ENCODE assay signal across 22 cellular contexts in the genomic region with DNA sequence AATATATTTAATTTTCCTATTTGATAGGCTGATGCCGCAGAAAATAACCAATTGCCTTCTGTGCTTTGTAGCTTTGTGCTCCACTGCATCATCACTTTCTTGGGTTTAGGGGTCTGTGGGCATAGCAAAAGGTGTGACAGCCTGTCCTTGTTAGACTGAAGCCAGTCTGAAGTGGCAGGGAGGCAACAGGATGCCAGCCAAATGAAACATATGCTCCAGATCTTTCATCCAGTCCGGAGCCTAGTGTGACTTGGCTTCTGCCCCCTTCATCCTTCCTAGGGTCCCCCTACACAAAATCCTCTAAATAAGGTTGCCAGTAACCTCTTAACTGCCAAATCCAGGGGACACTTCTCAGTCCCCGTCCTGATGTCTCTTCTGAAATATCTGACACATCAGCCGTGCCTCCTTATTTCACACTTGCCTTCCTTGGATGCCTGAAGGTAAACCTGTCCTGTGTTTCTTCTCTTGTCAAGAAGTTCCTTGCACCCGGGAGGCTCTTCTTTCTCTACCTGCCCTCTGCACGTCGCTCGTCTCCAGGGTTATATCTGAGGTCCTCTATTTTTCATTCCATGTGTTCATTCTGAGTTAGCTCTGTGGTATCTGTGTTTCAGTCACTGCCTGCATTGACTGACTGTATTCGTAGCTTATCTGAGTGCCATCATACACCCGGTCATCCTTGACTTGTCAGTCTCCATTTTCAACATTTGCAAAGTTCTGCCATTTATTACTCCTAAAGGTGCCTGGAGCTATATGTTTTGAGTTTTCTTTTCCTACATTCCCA. TPM values are rescaled to one million over a fixed set of nuclear protein-coding genes. Genes with fewer than 3 reads are reported as not detected.
DNase-seq lines count a peak whose midpoint lies in the region; ATAC-seq, FAIRE-seq and TF ChIP-seq lines count a peak whose summit lies in the region.
"Had no signal": no experiment of that assay in that cellular context is flagged by ENCODE, and none has a peak within 500 bp of the region (broad histone marks: within the 10 kb centered on the region; RNA-seq: fewer than 3 reads in every experiment).

No MANE protein-coding gene starts in this region.

- no peaks in the 10 kb centered on the region for H3K27me3 Mint-ChIP-seq in astrocyte (ENCODE audit: low read depth, unreplicated experiment)
- peaks cover 5% of the 10 kb centered on the region for H3K27me3 Mint-ChIP-seq in activated naive CD4-positive, alpha-beta T cell treated with anti-CD3 and anti-CD28 coated beads, Interleukin-2, amount 10 ng/mL, durations not matched to agents 7 days and 5 days
- H3K27me3 Mint-ChIP-seq: CD8-positive, alpha-beta memory T cell had no signal

- peaks cover 0 to 78% of the 10 kb centered on the region in 2 experiments for H3K4me1 ChIP-seq in SK-N-SH (ENCODE audit: control insufficient read depth in 1 of 2, insufficient read depth in 2 of 2, low read depth in 1 of 2, low read length in 1 of 2)
- peaks cover 36% of the 10 kb centered on the region for H3K4me1 ChIP-seq in astrocyte (ENCODE audit: insufficient read depth, low read length)
- peaks cover 8% of the 10 kb centered on the region for H3K4me1 ChIP-seq in mesenchymal stem cell (ENCODE audit: control insufficient read depth, insufficient read depth, low read depth, low read length)
- H3K4me1 ChIP-seq: Peyer's patch had no signal

- H4K20me1 ChIP-seq in SK-N-SH (ENCODE audit: insufficient read depth) = peaks cover 91% of the 10 kb centered on the region
- H4K20me1 ChIP-seq in astrocyte (ENCODE audit: insufficient read depth, low read length) = peaks cover 55% of the 10 kb centered on the region
- H4K20me1 ChIP-seq: BLaER1 had no signal

- no peak overlapping the region for H2BK15ac ChIP-seq in mesenchymal stem cell (ENCODE audit: low read depth, poor library complexity, severe bottlenecking)

- H3K79me2 ChIP-seq in SK-N-SH (ENCODE audit: insufficient read depth) (peaks cover 99% of the 10 kb centered on the region), astrocyte (ENCODE audit: insufficient read depth, low read length) (peaks cover 96% of the 10 kb centered on the region)

- H3K36me3 ChIP-seq in SK-N-SH (replicated peaks in 1 of 2; ENCODE audit: control insufficient read depth in 1 of 2, insufficient read depth in 2 of 2, low read length in 1 of 2) (peaks cover 42 to 74% of the 10 kb centered on the region in 2 experiments), astrocyte (ENCODE audit: insufficient read depth, low read length) (peaks cover 50% of the 10 kb centered on the region), mesenchymal stem cell (ENCODE audit: control insufficient read depth in 1 of 2, insufficient read depth in 2 of 2, low read depth in 1 of 2, low read length in 2 of 2) (peaks cover 7 to 87% of the 10 kb centered on the region in 2 experiments)
- H3K36me3 ChIP-seq: BLaER1, Peyer's patch had no signal

- H3K36me3 Mint-ChIP-seq in astrocyte (ENCODE audit: low read depth, unreplicated experiment) = peaks cover 15% of the 10 kb centered on the region
- no peaks in the 10 kb centered on the region for H3K36me3 Mint-ChIP-seq in activated naive CD4-positive, alpha-beta T cell treated with anti-CD3 and anti-CD28 coated beads, Interleukin-2, amount 10 ng/mL, durations not matched to agents 7 days and 5 days
- H3K36me3 Mint-ChIP-seq: CD8-positive, alpha-beta memory T cell had no signal

- CTCF ChIA-PET in SK-N-SH (lab: Yijun Ruan, JAX) = no interaction called here
- CTCF ChIA-PET in activated naive CD4-positive, alpha-beta T cell treated with anti-CD3 and anti-CD28 coated beads, Interleukin-2, amount 10 ng/mL, durations not matched to agents 7 days and 5 days (lab: Charles Lee) = no interaction called here

- no peaks in the 10 kb centered on the region for H3K79me1 ChIP-seq in mesenchymal stem cell (replicated peaks; ENCODE audit: low read length, poor library complexity, severe bottlenecking)

- POLR2A ChIA-PET in SK-N-SH (lab: Yijun Ruan, JAX) = no interaction called here

- H3K9me3 ChIP-seq in SK-N-SH = no peaks in the 10 kb centered on the region
- no peaks in the 10 kb centered on the region for H3K9me3 ChIP-seq in astrocyte (ENCODE audit: insufficient read depth, low read depth, low read length)
- no peaks in the 10 kb centered on the region for H3K9me3 ChIP-seq in mesenchymal stem cell (ENCODE audit: control insufficient read depth, low read length)
- H3K9me3 ChIP-seq: BLaER1, Peyer's patch had no signal

- no peak for TF ChIP-seq CTCF in SK-N-SH (IDR thresholded peaks at IDR 0.05)
- TF ChIP-seq CTCF in astrocyte (IDR thresholded peaks at IDR 0.05; ENCODE audit: insufficient read depth, low read depth, low read length) = no peak

- peaks cover 58% of the 10 kb centered on the region for H3K4me1 Mint-ChIP-seq in astrocyte (ENCODE audit: low read depth, unreplicated experiment)
- no peaks in the 10 kb centered on the region for H3K4me1 Mint-ChIP-seq in activated naive CD4-positive, alpha-beta T cell treated with anti-CD3 and anti-CD28 coated beads, Interleukin-2, amount 10 ng/mL, durations not matched to agents 7 days and 5 days
- H3K4me1 Mint-ChIP-seq: CD8-positive, alpha-beta memory T cell had no signal

- no peak for FAIRE-seq in astrocyte (lab: Jason Lieb, UNC)
- FAIRE-seq: GM12891, GM18507 had no signal

- H2AFZ ChIP-seq in SK-N-SH (ENCODE audit: low read depth) = no peak overlapping the region
- H2AFZ ChIP-seq in astrocyte (ENCODE audit: low read depth, low read length) = no peak overlapping the region
- H2AFZ ChIP-seq in mesenchymal stem cell (ENCODE audit: low read depth, low read length) = no peak overlapping the region

- no peaks in the 10 kb centered on the region for H3K27me3 ChIP-seq in SK-N-SH (ENCODE audit: insufficient read depth)
- no peaks in the 10 kb centered on the region for H3K27me3 ChIP-seq in astrocyte (ENCODE audit: insufficient read depth, low read length)
- H3K27me3 ChIP-seq in mesenchymal stem cell (ENCODE audit: control insufficient read depth in 1 of 2, insufficient read depth in 1 of 2, low read length in 2 of 2) = no peaks in the 10 kb centered on the region
- H3K27me3 ChIP-seq: BLaER1, Peyer's patch had no signal

- H3K27ac ChIP-seq in SK-N-SH (ENCODE audit: low read depth in 2 of 2, low read length in 1 of 2) (peak overlapping the region; percentile 36 to 100; a peak in 3 of 4 replicates), astrocyte (ENCODE audit: low read depth, low read length) (no peak overlapping the region), mesenchymal stem cell (ENCODE audit: low read length, poor library complexity, severe bottlenecking) (peak overlapping the region; percentile 74)
- H3K27ac ChIP-seq: BLaER1, Peyer's patch had no signal

- H3K18ac ChIP-seq in mesenchymal stem cell (ENCODE audit: low read depth in 1 of 2, low read length in 2 of 2) = peak overlapping the region; percentile 16 to 43

- H4K91ac ChIP-seq in mesenchymal stem cell (ENCODE audit: low read length) = no peak overlapping the region

- no peak overlapping the region for H2BK5ac ChIP-seq in mesenchymal stem cell (ENCODE audit: low read depth, low read length, poor library complexity, severe bottlenecking)

- WGBS in SK-N-SH (ENCODE audit: low lambda C conversion rate) = 35% methylated on average over 10 of the region's 10 CpGs
- WGBS in mesenchymal stem cell = over 99% methylated on average over 10 of the region's 10 CpGs

- no peak overlapping the region for H2BK120ac ChIP-seq in mesenchymal stem cell (ENCODE audit: low read depth, low read length)

- H3K4me3 Mint-ChIP-seq in astrocyte (ENCODE audit: unreplicated experiment) = no peak overlapping the region
- no peak overlapping the region for H3K4me3 Mint-ChIP-seq in activated naive CD4-positive, alpha-beta T cell treated with anti-CD3 and anti-CD28 coated beads, Interleukin-2, amount 10 ng/mL, durations not matched to agents 7 days and 5 days
- H3K4me3 Mint-ChIP-seq: CD8-positive, alpha-beta memory T cell had no signal

- H3K9ac ChIP-seq in SK-N-SH (no peak overlapping the region), astrocyte (ENCODE audit: low read length) (no peak overlapping the region), mesenchymal stem cell (ENCODE audit: low read length) (peak overlapping the region; percentile 16)
- H3K9ac ChIP-seq: BLaER1 had no signal

- H3K9me3 Mint-ChIP-seq in astrocyte (ENCODE audit: unreplicated experiment) = no peaks in the 10 kb centered on the region
- no peaks in the 10 kb centered on the region for H3K9me3 Mint-ChIP-seq in activated naive CD4-positive, alpha-beta T cell treated with anti-CD3 and anti-CD28 coated beads, Interleukin-2, amount 10 ng/mL, durations not matched to agents 7 days and 5 days
- H3K9me3 Mint-ChIP-seq: CD8-positive, alpha-beta memory T cell had no signal

- no peak overlapping the region for H3K4ac ChIP-seq in mesenchymal stem cell (ENCODE audit: low read depth in 1 of 2, low read length in 2 of 2)

- H3K4me3 ChIP-seq in SK-N-SH (ENCODE audit: low read depth in 2 of 2, low read length in 1 of 2) (no peak overlapping the region), astrocyte (ENCODE audit: insufficient read depth, low read depth, low read length) (no peak overlapping the region), mesenchymal stem cell (ENCODE audit: insufficient read depth in 1 of 2, low read depth in 1 of 2, low read length in 2 of 2) (no peak overlapping the region)
- H3K4me3 ChIP-seq: BLaER1, Peyer's patch had no signal

- TF ChIP-seq EP300 in SK-N-SH (IDR thresholded peaks at IDR 0.05; ENCODE audit: borderline replicate concordance in 1 of 2, low read depth in 1 of 2, low read length in 1 of 2) = no peak

- H3F3A ChIP-seq in SK-N-SH (replicated peaks; ENCODE audit: insufficient read depth) = peaks cover 84% of the 10 kb centered on the region

- H2BK12ac ChIP-seq in mesenchymal stem cell (ENCODE audit: low read length in 2 of 2) = no peak overlapping the region

- no peaks in the 10 kb centered on the region for H3K9me2 ChIP-seq in SK-N-SH

- H3K23ac ChIP-seq in mesenchymal stem cell (ENCODE audit: low read length in 2 of 2) = no peak overlapping the region

- DNase-seq in SK-N-SH (no peak), astrocyte (ENCODE audit: low read depth) (no peak), mesenchymal stem cell (no peak), T-helper 2 cell (no peak), DMS153 (lab: John Stamatoyannopoulos, UW) (no peak)
- DNase-seq in activated naive CD4-positive, alpha-beta T cell treated with anti-CD3 and anti-CD28 coated beads, Interleukin-2, amount 10 ng/mL, durations not matched to agents 7 days and 5 days = no peak
- DNase-seq: 8988T; CD8-positive, alpha-beta memory T cell; DND-41; GDM1; HCEC 1CT; KBM-7; NCI-H1436 treated with DMSO at 0.1 percent for 48 hours; NCI-H2081; NCI-H510A; Peyer's patch; SHP77 had no signal

- no peak overlapping the region for H3K14ac ChIP-seq in mesenchymal stem cell (ENCODE audit: low read length in 2 of 2)

- peak overlapping the region; percentile 44 for H3K4me2 ChIP-seq in SK-N-SH
- no peak overlapping the region for H3K4me2 ChIP-seq in astrocyte (ENCODE audit: low read length)
- no peak overlapping the region for H3K4me2 ChIP-seq in mesenchymal stem cell (ENCODE audit: low read length, poor library complexity, severe bottlenecking)
- H3K4me2 ChIP-seq: BLaER1 had no signal

- peak overlapping the region; percentile 86 for H2AK5ac ChIP-seq in mesenchymal stem cell (ENCODE audit: low read length, severe bottlenecking)

- no peak overlapping the region for H4K8ac ChIP-seq in mesenchymal stem cell (ENCODE audit: low read length)

- ATAC-seq in SK-N-SH treated with all-trans-retinoic acid at 6 μM for 48 hours (no peak; the same call in 2 of the 3 replicates), GM19023 (IDR thresholded peaks at IDR 0.05; ENCODE audit: unreplicated experiment) (no peak)

- peak overlapping the region; percentile 6 for H3K27ac Mint-ChIP-seq in astrocyte (ENCODE audit: unreplicated experiment)
- H3K27ac Mint-ChIP-seq in activated naive CD4-positive, alpha-beta T cell treated with anti-CD3 and anti-CD28 coated beads, Interleukin-2, amount 10 ng/mL, durations not matched to agents 7 days and 5 days = no peak overlapping the region
- H3K27ac Mint-ChIP-seq: CD8-positive, alpha-beta memory T cell had no signal

- no peak for TF ChIP-seq RAD21 in SK-N-SH (IDR thresholded peaks at IDR 0.05; ENCODE audit: low read length)

RNA-seq across cellular contexts. Expression of a gene that starts 47.8 kb away (rescaled TPM):
- 48.0 and 57.0 TPM in 2 replicates for polyA plus RNA-seq in SK-N-SH (2012; rRNA removed)
- 45.5 and 51.2 TPM in 2 replicates for polyA plus RNA-seq in SK-N-SH (2012; cell fraction: cytosol; rRNA removed)
- polyA plus RNA-seq in SK-N-SH (2012; cell fraction: nucleus; rRNA removed) = 98.5 and 146 TPM in 2 replicates
- 199 and 214 TPM in 2 replicates for total RNA-seq in astrocyte
- polyA plus RNA-seq in mesenchymal stem cell (2013, experiment 1 of 2) = 146 TPM
- 149 TPM for polyA plus RNA-seq in mesenchymal stem cell (2013, experiment 2 of 2)
- total RNA-seq: CD8-positive, alpha-beta memory T cell had no signal
- polyA plus RNA-seq: CD8-positive, alpha-beta memory T cell had no signal
